In the genomic region with DNA sequence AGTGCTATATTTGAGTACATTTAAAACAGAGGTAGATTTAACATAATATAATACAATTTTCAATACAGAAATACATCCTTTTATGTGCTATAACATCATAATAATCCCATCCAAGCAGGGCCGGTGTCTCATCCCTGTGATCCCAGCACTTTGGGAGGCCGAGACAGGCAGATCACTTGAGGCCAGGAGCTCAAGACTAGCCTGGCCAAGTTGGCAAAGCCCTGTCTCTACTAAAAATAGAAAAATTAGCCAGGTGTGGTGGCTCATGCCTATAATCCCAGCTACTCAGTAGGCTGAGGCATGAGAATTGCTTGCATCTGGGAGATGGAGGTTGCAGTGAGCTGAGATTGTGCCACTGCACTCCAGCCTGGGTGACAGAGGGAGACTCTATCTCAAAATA, we compare ENCODE assay signal across 4 cellular contexts. TPM values are rescaled to one million over a fixed set of nuclear protein-coding genes. Genes with fewer than 3 reads are reported as not detected.
"Had no signal": no experiment of that assay in that cellular context is flagged by ENCODE, and none has a peak within 500 bp of the region (broad histone marks: within the 10 kb centered on the region; RNA-seq: fewer than 3 reads in every experiment).

No MANE protein-coding gene starts in this region.

RNA-seq across cellular contexts. Expression of a gene that starts 11.8 kb away (rescaled TPM):
- total RNA-seq: GM23338, H1, HT-29, IMR-90 had no signal
